In genomic region chr19:17052439-17052838, GRCh38 we compare ENCODE assay signal across 8 cellular contexts. TPM values are rescaled to one million over a fixed set of nuclear protein-coding genes. Genes with fewer than 3 reads are reported as not detected.
DNase-seq lines count a peak whose midpoint lies in the region; ATAC-seq, FAIRE-seq and TF ChIP-seq lines count a peak whose summit lies in the region.

No MANE protein-coding gene starts in this region.

- H3K27ac Mint-ChIP-seq in activated B cell treated with CpG ODN at 0.5 μM for 24 hours, result no peak overlapping the region

- intact Hi-C loops in activated B cell treated with CpG ODN at 0.5 μM for 24 hours (cut with micrococcal nuclease) (loop anchor here (1.0 kb wide), 3 partner anchors 216 to 338 kb away; no protein-coding TSS in a partner anchor), heart left ventricle (cut with DNase I) (loop anchor here in 9 of 10 donors (1.0 to 10.0 kb wide), 7 partner anchors 280 to 338 kb away; partner anchors contain the start of gene NWD1 (in 2 of the 9))

- no peaks in the 10 kb centered on the region for H3K4me1 Mint-ChIP-seq in activated B cell treated with CpG ODN at 0.5 μM for 24 hours

- 54 to 58% (median 56%) methylated on average over 8 of the region's 8 CpGs for WGBS in heart left ventricle, 4 donors
- 64 to 73% (median 65%) methylated on average over 8 of the region's 8 CpGs for WGBS in small intestine, 3 donors

- ATAC-seq in activated B cell treated with CpG ODN at 0.5 μM for 24 hours (ENCODE audit: low read depth), result peak; percentile 28
- ATAC-seq in heart left ventricle, result peak; percentile 15 to 76 (median 65)
- no peak for ATAC-seq in HG03280 (IDR thresholded peaks at IDR 0.05; ENCODE audit: unreplicated experiment)
- no peak for ATAC-seq in HG03439 (IDR thresholded peaks at IDR 0.05; ENCODE audit: unreplicated experiment)

- H3K9me3 ChIP-seq in heart left ventricle (peaks cover 0 to under 1% (median 0%) of the 10 kb centered on the region in 12 donors), small intestine (ENCODE audit: control insufficient read depth, low read depth) (no peaks in the 10 kb centered on the region)

- TF ChIP-seq POLR2A in heart left ventricle (IDR thresholded peaks at IDR 0.05), result no peak

- no peak overlapping the region for H3K4me3 ChIP-seq in heart left ventricle
- no peak overlapping the region for H3K4me3 ChIP-seq in small intestine (ENCODE audit: low read depth in 1 of 2, low read length in 2 of 2)

- H3K4me1 ChIP-seq in heart left ventricle (no peaks in the 10 kb centered on the region), small intestine (ENCODE audit: control insufficient read depth in 2 of 2, insufficient read depth in 1 of 2, low read depth in 1 of 2, low read length in 1 of 2) (no peaks in the 10 kb centered on the region)

- CTCF ChIA-PET in activated B cell treated with CpG ODN at 0.5 μM for 24 hours (lab: Charles Lee), result interaction anchor here (0.6 to 2.1 kb wide), 7 partner anchors 140 to 1974 kb away, joined by 3 to 16 read pairs (median 8); no protein-coding TSS in a partner anchor

- POLR2A ChIA-PET in activated B cell treated with CpG ODN at 0.5 μM for 24 hours (lab: Charles Lee), result interaction anchor here (0.6 to 1.0 kb wide), 2 partner anchors 35 to 338 kb away, joined by 6 to 9 read pairs; no protein-coding TSS in a partner anchor

- H3K27me3 Mint-ChIP-seq in activated B cell treated with CpG ODN at 0.5 μM for 24 hours, result no peaks in the 10 kb centered on the region

- H3K9me3 Mint-ChIP-seq in activated B cell treated with CpG ODN at 0.5 μM for 24 hours, result no peaks in the 10 kb centered on the region

- no peak overlapping the region for H3K4me3 Mint-ChIP-seq in activated B cell treated with CpG ODN at 0.5 μM for 24 hours

- FAIRE-seq in small intestine (lab: Jason Lieb, UNC), result no peak

- H3K36me3 ChIP-seq in heart left ventricle (peaks cover 0 to 66% (median 41%) of the 10 kb centered on the region in 9 donors), small intestine (ENCODE audit: control insufficient read depth in 2 of 2, insufficient read depth in 2 of 2, low read length in 2 of 2) (peaks cover 6 to 8% of the 10 kb centered on the region in 2 donors)

- peaks cover 64% of the 10 kb centered on the region for H3K36me3 Mint-ChIP-seq in activated B cell treated with CpG ODN at 0.5 μM for 24 hours (ENCODE audit: low read depth)

- H3K27me3 ChIP-seq in heart left ventricle (no peaks in the 10 kb centered on the region), small intestine (ENCODE audit: control insufficient read depth in 2 of 2, insufficient read depth in 2 of 2, low read length in 2 of 2) (no peaks in the 10 kb centered on the region)

- DNase-seq in NCI-H510A treated with DMSO at 0.1 percent for 48 hours (lab: John Stamatoyannopoulos, UW) (peak; percentile 2), NCI-H510A (lab: John Stamatoyannopoulos, UW) (no peak), activated B cell treated with CpG ODN at 0.5 μM for 24 hours (no peak), heart left ventricle (peak in 2 of 5 donors; percentile 37 to 43), small intestine (peak; percentile 43)

- H3K27ac ChIP-seq in heart left ventricle, result no peak overlapping the region
- no peak overlapping the region for H3K27ac ChIP-seq in small intestine (ENCODE audit: low read depth in 1 of 2, low read length in 1 of 2)

- TF ChIP-seq CTCF in LNCAP (IDR thresholded peaks at IDR 0.05) (peak; percentile 66), activated B cell treated with CpG ODN at 0.5 μM for 24 hours (IDR thresholded peaks at IDR 0.05) (no peak), heart left ventricle (IDR thresholded peaks at IDR 0.05) (peak; percentile 32 to 75 (median 65))

RNA-seq across cellular contexts. Expression of gene HAUS8, which starts 22.8 kb away (rescaled TPM):
- total RNA-seq in activated B cell treated with CpG ODN at 0.5 μM for 24 hours (15.8 and 17.8 TPM in 2 replicates), heart left ventricle (1 to 10 TPM; 2.1 to 9.2 (median 4.7) TPM)
- polyA plus RNA-seq in heart left ventricle (1 to 10 TPM; 4.2 to 5.1 TPM), small intestine (10 to 100 TPM in 2 of 3 donors, 1 to 10 TPM in 1; 9.9 to 16.5 (median 16.5) TPM)

RNA-seq across cellular contexts. Expression of gene MYO9B, which starts 23.1 kb away (rescaled TPM):
- total RNA-seq in activated B cell treated with CpG ODN at 0.5 μM for 24 hours (217 and 239 TPM in 2 replicates), heart left ventricle (10 to 100 TPM; 24.2 to 89.4 (median 31.3) TPM)
- polyA plus RNA-seq in heart left ventricle (10 to 100 TPM; 26.9 to 39.6 TPM), small intestine (10 to 100 TPM; 31.6 to 62.1 (median 53.2) TPM)

RNA-seq across cellular contexts. Expression of gene CPAMD8, which starts 25.8 kb away (rescaled TPM):
- total RNA-seq in activated B cell treated with CpG ODN at 0.5 μM for 24 hours (1.7 and 1.8 TPM in 2 replicates), heart left ventricle (10 to 100 TPM in 7 of 9 donors, 1 to 10 TPM in 2; 5.2 to 49.5 (median 16.9) TPM)
- polyA plus RNA-seq in heart left ventricle (10 to 100 TPM in 1 of 2 donors, 1 to 10 TPM in 1; 9.6 to 36.3 TPM), small intestine (1 to 10 TPM in 2 of 3 donors, under 1 TPM in 1; 0.45 to 7.1 (median 1.1) TPM)

Comparison
In these comparisons a context has a peak if more than half of its experiments do, and no peak if none do; other contexts are left out.
1. DNase-seq: peak in NCI-H510A treated with DMSO at 0.1 percent for 48 hours (single experiment) and small intestine (single experiment); none in NCI-H510A (single experiment) and activated B cell treated with CpG ODN at 0.5 μM for 24 hours (single experiment).
2. ATAC-seq: peak in activated B cell treated with CpG ODN at 0.5 μM for 24 hours (single experiment) and heart left ventricle (4 of 4); none in HG03280 (single experiment) and HG03439 (single experiment).